ENCODE assay signal across 21 cellular contexts in genomic region chr1:215119719-215120118, GRCh38. TPM values are rescaled to one million over a fixed set of nuclear protein-coding genes. Genes with fewer than 3 reads are reported as not detected.
"Had no signal": no experiment of that assay in that cellular context is flagged by ENCODE, and none has a peak within 500 bp of the region (broad histone marks: within the 10 kb centered on the region; RNA-seq: fewer than 3 reads in every experiment).

No MANE protein-coding gene starts in this region.

- H3K27me3 ChIP-seq: heart right ventricle, right lobe of liver had no signal

- FAIRE-seq: keratinocyte, TTC549 had no signal

- H3K4me3 Mint-ChIP-seq: activated naive CD8-positive, alpha-beta T cell treated with anti-CD3 and anti-CD28 coated beads for 36 hours; central memory CD8-positive, alpha-beta T cell; effector memory CD8-positive, alpha-beta T cell; nephron had no signal

- H3K4me3 ChIP-seq: heart right ventricle, left ventricle myocardium inferior, prostate gland, right lobe of liver, thoracic aorta had no signal

- H3K36me3 Mint-ChIP-seq: activated naive CD8-positive, alpha-beta T cell treated with anti-CD3 and anti-CD28 coated beads for 36 hours had no signal

- H3K9me3 ChIP-seq: heart right ventricle, left ventricle myocardium inferior, prostate gland, right lobe of liver, thoracic aorta had no signal

- H3K27ac ChIP-seq: epithelial cell of prostate, heart right ventricle, left ventricle myocardium inferior, prostate gland, right lobe of liver, thoracic aorta had no signal

- H3K27ac Mint-ChIP-seq: activated naive CD8-positive, alpha-beta T cell treated with anti-CD3 and anti-CD28 coated beads for 36 hours; effector memory CD8-positive, alpha-beta T cell; nephron had no signal

- ATAC-seq: effector memory CD8-positive, alpha-beta T cell; heart right ventricle; right lobe of liver had no signal

- DNase-seq: activated CD4-positive, alpha-beta T cell treated with anti-CD3 and anti-CD28 coated beads, Interleukin-2, amount 50 U/mL, for 4 hours; activated gamma-delta T cell; activated naive CD8-positive, alpha-beta T cell treated with anti-CD3 and anti-CD28 coated beads for 36 hours; activated T-cell treated with anti-CD3 and anti-CD28 coated beads, Interleukin-2, amount 50 U/mL, for 48 hours; effector memory CD8-positive, alpha-beta T cell; foreskin melanocyte; heart right ventricle; left ventricle myocardium inferior; mesenchymal stem cell; occipital lobe; right lobe of liver; stimulated activated CD4-positive, alpha-beta T cell treated with anti-CD3 and anti-CD28 coated beads, Interleukin-12 subunit alpha, Interleukin-12 subunit beta, amount 100 ng/mL, for 4 hours; stimulated activated naive CD4-positive, alpha-beta T cell treated with Interleukin-2 at 50 U/mL for 16 hours; T-helper 2 cell had no signal

- H3K36me3 ChIP-seq: heart right ventricle, left ventricle myocardium inferior, prostate gland, right lobe of liver, thoracic aorta had no signal

- H3K4me1 Mint-ChIP-seq: activated naive CD8-positive, alpha-beta T cell treated with anti-CD3 and anti-CD28 coated beads for 36 hours; central memory CD8-positive, alpha-beta T cell had no signal

- H3K27me3 Mint-ChIP-seq: activated naive CD8-positive, alpha-beta T cell treated with anti-CD3 and anti-CD28 coated beads for 36 hours; central memory CD8-positive, alpha-beta T cell; effector memory CD8-positive, alpha-beta T cell had no signal

- H3K9me3 Mint-ChIP-seq: activated naive CD8-positive, alpha-beta T cell treated with anti-CD3 and anti-CD28 coated beads for 36 hours; central memory CD8-positive, alpha-beta T cell; nephron had no signal

- H3K4me1 ChIP-seq: heart right ventricle, left ventricle myocardium inferior, prostate gland, right lobe of liver had no signal

RNA-seq across cellular contexts. Expression of gene KCNK2, which starts 37.2 kb away (rescaled TPM):
- total RNA-seq: activated naive CD8-positive, alpha-beta T cell treated with anti-CD3 and anti-CD28 coated beads for 36 hours had no signal
